Comparison of ENCODE assay signal across 17 cellular contexts in the genomic region with DNA sequence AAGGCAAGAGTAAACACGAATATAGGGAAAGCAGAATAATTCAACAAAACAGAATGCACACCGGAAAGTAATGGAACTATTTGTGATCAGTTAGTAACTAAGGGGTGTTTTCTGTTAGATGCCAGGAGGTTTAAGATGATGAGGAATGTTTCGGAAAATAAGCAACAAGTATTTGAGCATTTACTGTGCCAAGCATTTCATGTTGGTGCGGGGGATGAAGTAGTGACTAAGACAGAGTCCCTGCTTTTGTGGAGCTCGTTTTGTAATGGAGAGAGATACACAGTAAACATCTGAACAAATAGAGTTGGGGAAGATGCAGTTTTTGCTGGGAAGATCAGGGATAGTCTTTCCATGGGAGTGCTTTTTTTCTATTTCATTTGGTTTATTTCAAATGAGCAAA.
A peak's percentile ranks its signal among the peaks of the same experiment; 100 is the strongest.
DNase-seq lines count a peak whose midpoint lies in the region; ATAC-seq and TF ChIP-seq lines count a peak whose summit lies in the region.
"Had no signal": no experiment of that assay in that cellular context is flagged by ENCODE, and none has a peak within 500 bp of the region (broad histone marks: within the 10 kb centered on the region; RNA-seq: fewer than 3 reads in every experiment).

No MANE protein-coding gene starts in this region.

- peak overlapping the region; percentile 51 for H3K27ac Mint-ChIP-seq in activated naive CD8-positive, alpha-beta T cell
- no peak overlapping the region for H3K27ac Mint-ChIP-seq in activated naive CD8-positive, alpha-beta T cell treated with anti-CD3 and anti-CD28 coated beads for 36 hours
- H3K27ac Mint-ChIP-seq in activated T-helper 2 cell treated with anti-CD3 and anti-CD28 coated beads, Interferon-gamma antibody, Interleukin-2, Interleukin-4, amounts not matched to agents 10 μg/mL and 5 μg/mL and 100 μg/mL, durations not matched to agents 14 hours and 24 hours and 36 hours: peak overlapping the region; percentile 24
- H3K27ac Mint-ChIP-seq in stimulated activated naive B cell treated with anti-CD40 and anti-IgM and Interleukin-4, amounts not matched to agents 10 μg/mL and 1 μg/mL and 100 μg/mL, for 72 hours: no peak overlapping the region
- H3K27ac Mint-ChIP-seq: activated CD8-positive, alpha-beta memory T cell treated with anti-CD3 and anti-CD28 coated beads, Interleukin-2, amount 10 ng/mL, durations not matched to agents 7 days and 5 days had no signal

- H3K9me3 Mint-ChIP-seq in activated naive CD8-positive, alpha-beta T cell (ENCODE audit: low read depth): no peaks in the 10 kb centered on the region
- no peaks in the 10 kb centered on the region for H3K9me3 Mint-ChIP-seq in activated naive CD8-positive, alpha-beta T cell treated with anti-CD3 and anti-CD28 coated beads for 36 hours
- no peaks in the 10 kb centered on the region for H3K9me3 Mint-ChIP-seq in activated T-helper 2 cell treated with anti-CD3 and anti-CD28 coated beads, Interferon-gamma antibody, Interleukin-2, Interleukin-4, amounts not matched to agents 10 μg/mL and 5 μg/mL and 100 μg/mL, durations not matched to agents 14 hours and 24 hours and 36 hours
- H3K9me3 Mint-ChIP-seq in stimulated activated naive B cell treated with anti-CD40 and anti-IgM and Interleukin-4, amounts not matched to agents 10 μg/mL and 1 μg/mL and 100 μg/mL, for 72 hours: no peaks in the 10 kb centered on the region

- H3K36me3 ChIP-seq in uterus: no peaks in the 10 kb centered on the region

- DNase-seq in activated naive CD8-positive, alpha-beta T cell treated with anti-CD3 and anti-CD28 coated beads for 36 hours: no peak
- no peak for DNase-seq in activated T-helper 2 cell treated with anti-CD3 and anti-CD28 coated beads, Interferon-gamma antibody, Interleukin-2, Interleukin-4, amounts not matched to agents 10 μg/mL and 5 μg/mL and 100 μg/mL, durations not matched to agents 14 hours and 24 hours and 36 hours (ENCODE audit: low spot score)
- DNase-seq in foreskin fibroblast (peak; percentile 54 to 78), uterus (peak; percentile 31 to 36), germinal center (ENCODE audit: low spot score) (no peak)
- DNase-seq in stimulated activated naive B cell treated with anti-CD40 and anti-IgM and Interleukin-4, amounts not matched to agents 10 μg/mL and 1 μg/mL and 100 μg/mL, for 72 hours: no peak
- DNase-seq: activated CD8-positive, alpha-beta memory T cell treated with anti-CD3 and anti-CD28 coated beads, Interleukin-2, amount 10 ng/mL, durations not matched to agents 7 days and 5 days; activated naive CD4-positive, alpha-beta T cell; endodermal cell; heart left ventricle; NCI-H510A treated with DMSO at 0.1 percent for 48 hours; psoas muscle; substantia nigra; WERI-Rb-1 had no signal

- intact Hi-C loops in activated T-helper 2 cell treated with anti-CD3 and anti-CD28 coated beads, Interferon-gamma antibody, Interleukin-2, Interleukin-4, amounts not matched to agents 10 μg/mL and 5 μg/mL and 100 μg/mL, durations not matched to agents 14 hours and 24 hours and 36 hours (cut with micrococcal nuclease): no loop called here
- intact Hi-C loops in uterus (cut with DNase I; ENCODE audit: low total_unique reads): no loop called here

- TF ChIP-seq CTCF in foreskin fibroblast (IDR thresholded peaks at IDR 0.05; ENCODE audit: low read depth, low read length) (no peak), uterus (IDR thresholded peaks at IDR 0.05) (no peak)

- H3K4me3 Mint-ChIP-seq in activated naive CD8-positive, alpha-beta T cell: no peak overlapping the region
- H3K4me3 Mint-ChIP-seq in activated naive CD8-positive, alpha-beta T cell treated with anti-CD3 and anti-CD28 coated beads for 36 hours: no peak overlapping the region
- no peak overlapping the region for H3K4me3 Mint-ChIP-seq in activated T-helper 2 cell treated with anti-CD3 and anti-CD28 coated beads, Interferon-gamma antibody, Interleukin-2, Interleukin-4, amounts not matched to agents 10 μg/mL and 5 μg/mL and 100 μg/mL, durations not matched to agents 14 hours and 24 hours and 36 hours (ENCODE audit: low read depth)
- H3K4me3 Mint-ChIP-seq in stimulated activated naive B cell treated with anti-CD40 and anti-IgM and Interleukin-4, amounts not matched to agents 10 μg/mL and 1 μg/mL and 100 μg/mL, for 72 hours: no peak overlapping the region
- H3K4me3 Mint-ChIP-seq: activated CD8-positive, alpha-beta memory T cell treated with anti-CD3 and anti-CD28 coated beads, Interleukin-2, amount 10 ng/mL, durations not matched to agents 7 days and 5 days; endodermal cell had no signal

- ATAC-seq in stimulated activated naive B cell treated with anti-CD40 and anti-IgM and Interleukin-4, amounts not matched to agents 10 μg/mL and 1 μg/mL and 100 μg/mL, for 72 hours (replicated peaks): no peak
- ATAC-seq in esophagus mucosa: no peak
- ATAC-seq: A549; activated CD8-positive, alpha-beta memory T cell treated with anti-CD3 and anti-CD28 coated beads, Interleukin-2, amount 10 ng/mL, durations not matched to agents 7 days and 5 days had no signal

- H3K27me3 Mint-ChIP-seq in activated naive CD8-positive, alpha-beta T cell: no peaks in the 10 kb centered on the region
- H3K27me3 Mint-ChIP-seq in activated naive CD8-positive, alpha-beta T cell treated with anti-CD3 and anti-CD28 coated beads for 36 hours: no peaks in the 10 kb centered on the region
- H3K27me3 Mint-ChIP-seq in activated T-helper 2 cell treated with anti-CD3 and anti-CD28 coated beads, Interferon-gamma antibody, Interleukin-2, Interleukin-4, amounts not matched to agents 10 μg/mL and 5 μg/mL and 100 μg/mL, durations not matched to agents 14 hours and 24 hours and 36 hours (ENCODE audit: low read depth): no peaks in the 10 kb centered on the region
- no peaks in the 10 kb centered on the region for H3K27me3 Mint-ChIP-seq in stimulated activated naive B cell treated with anti-CD40 and anti-IgM and Interleukin-4, amounts not matched to agents 10 μg/mL and 1 μg/mL and 100 μg/mL, for 72 hours
- H3K27me3 Mint-ChIP-seq: activated CD8-positive, alpha-beta memory T cell treated with anti-CD3 and anti-CD28 coated beads, Interleukin-2, amount 10 ng/mL, durations not matched to agents 7 days and 5 days had no signal

- H3K4me3 ChIP-seq in foreskin fibroblast (ENCODE audit: low read depth in 1 of 2, low read length in 2 of 2) (no peak overlapping the region), uterus (no peak overlapping the region)
- H3K4me3 ChIP-seq: A549, heart left ventricle, psoas muscle had no signal

- no peaks in the 10 kb centered on the region for H3K9me3 ChIP-seq in uterus
- H3K9me3 ChIP-seq: A549, heart left ventricle, psoas muscle had no signal

- no peaks in the 10 kb centered on the region for H3K36me3 Mint-ChIP-seq in activated naive CD8-positive, alpha-beta T cell
- peaks cover 35% of the 10 kb centered on the region for H3K36me3 Mint-ChIP-seq in activated naive CD8-positive, alpha-beta T cell treated with anti-CD3 and anti-CD28 coated beads for 36 hours
- H3K36me3 Mint-ChIP-seq in activated T-helper 2 cell treated with anti-CD3 and anti-CD28 coated beads, Interferon-gamma antibody, Interleukin-2, Interleukin-4, amounts not matched to agents 10 μg/mL and 5 μg/mL and 100 μg/mL, durations not matched to agents 14 hours and 24 hours and 36 hours (ENCODE audit: low read depth): peaks cover 20% of the 10 kb centered on the region
- H3K36me3 Mint-ChIP-seq in stimulated activated naive B cell treated with anti-CD40 and anti-IgM and Interleukin-4, amounts not matched to agents 10 μg/mL and 1 μg/mL and 100 μg/mL, for 72 hours: peaks cover 14 to 38% of the 10 kb centered on the region in 2 donors

- no peaks in the 10 kb centered on the region for H3K27me3 ChIP-seq in uterus
- H3K27me3 ChIP-seq: heart left ventricle had no signal

- peak overlapping the region; percentile 5 to 26 for H3K27ac ChIP-seq in uterus
- H3K27ac ChIP-seq: A549, heart left ventricle, psoas muscle, WERI-Rb-1 had no signal

- peaks cover 92% of the 10 kb centered on the region for H3K4me1 Mint-ChIP-seq in activated naive CD8-positive, alpha-beta T cell (ENCODE audit: low read depth)
- H3K4me1 Mint-ChIP-seq in activated naive CD8-positive, alpha-beta T cell treated with anti-CD3 and anti-CD28 coated beads for 36 hours: peaks cover 78% of the 10 kb centered on the region
- H3K4me1 Mint-ChIP-seq in activated T-helper 2 cell treated with anti-CD3 and anti-CD28 coated beads, Interferon-gamma antibody, Interleukin-2, Interleukin-4, amounts not matched to agents 10 μg/mL and 5 μg/mL and 100 μg/mL, durations not matched to agents 14 hours and 24 hours and 36 hours (ENCODE audit: low read depth): peaks cover 59% of the 10 kb centered on the region
- peaks cover 37 to 77% of the 10 kb centered on the region in 2 donors for H3K4me1 Mint-ChIP-seq in stimulated activated naive B cell treated with anti-CD40 and anti-IgM and Interleukin-4, amounts not matched to agents 10 μg/mL and 1 μg/mL and 100 μg/mL, for 72 hours

- peaks cover 0 to 8% of the 10 kb centered on the region in 2 donors for H3K4me1 ChIP-seq in uterus

- TF ChIP-seq POLR2A in uterus (IDR thresholded peaks at IDR 0.05): no peak

Comparison
In these comparisons a context has a peak if more than half of its experiments do, and no peak if none do; other contexts are left out.
1. H3K27ac Mint-ChIP-seq: peak in activated naive CD8-positive, alpha-beta T cell (single experiment) and activated T-helper 2 cell treated with anti-CD3 and anti-CD28 coated beads, Interferon-gamma antibody, Interleukin-2, Interleukin-4, amounts not matched to agents 10 μg/mL and 5 μg/mL and 100 μg/mL, durations not matched to agents 14 hours and 24 hours and 36 hours (single experiment); none in activated naive CD8-positive, alpha-beta T cell treated with anti-CD3 and anti-CD28 coated beads for 36 hours (single experiment) and stimulated activated naive B cell treated with anti-CD40 and anti-IgM and Interleukin-4, amounts not matched to agents 10 μg/mL and 1 μg/mL and 100 μg/mL, for 72 hours (single experiment).
2. DNase-seq: peak in foreskin fibroblast (2 of 2) and uterus (2 of 2); none in activated naive CD8-positive, alpha-beta T cell treated with anti-CD3 and anti-CD28 coated beads for 36 hours (single experiment), activated T-helper 2 cell treated with anti-CD3 and anti-CD28 coated beads, Interferon-gamma antibody, Interleukin-2, Interleukin-4, amounts not matched to agents 10 μg/mL and 5 μg/mL and 100 μg/mL, durations not matched to agents 14 hours and 24 hours and 36 hours (single experiment), germinal center (single experiment) and stimulated activated naive B cell treated with anti-CD40 and anti-IgM and Interleukin-4, amounts not matched to agents 10 μg/mL and 1 μg/mL and 100 μg/mL, for 72 hours (single experiment).